Comparison of ENCODE assay signal across 15 cellular contexts in genomic region chr12:59636945-59637656, GRCh38. TPM values are rescaled to one million over a fixed set of nuclear protein-coding genes. Genes with fewer than 3 reads are reported as not detected.
A peak's percentile ranks its signal among the peaks of the same experiment; 100 is the strongest.
DNase-seq lines count a peak whose midpoint lies in the region; ATAC-seq and TF ChIP-seq lines count a peak whose summit lies in the region.
"Had no signal": no experiment of that assay in that cellular context is flagged by ENCODE, and none has a peak within 500 bp of the region (broad histone marks: within the 10 kb centered on the region; RNA-seq: fewer than 3 reads in every experiment).

No MANE protein-coding gene starts in this region.

- H3K27me3 Mint-ChIP-seq in natural killer cell (ENCODE audit: low read depth in 2 of 2) = no peaks in the 10 kb centered on the region
- H3K27me3 Mint-ChIP-seq: activated CD4-positive, alpha-beta T cell treated with anti-CD3 and anti-CD28 coated beads, Interleukin-2, amount 10 ng/mL, durations not matched to agents 7 days and 5 days had no signal

- DNase-seq in natural killer cell (no peak), suprapubic skin (ENCODE audit: low spot score in 2 of 2) (no peak), NAMALWA (ENCODE audit: low spot score) (no peak)
- DNase-seq in effector CD4-positive, alpha-beta T cell = no peak
- DNase-seq: activated CD4-positive, alpha-beta T cell treated with anti-CD3 and anti-CD28 coated beads, Interleukin-2, amount 10 ng/mL, durations not matched to agents 7 days and 5 days; COR-L47; dermis blood vessel endothelial cell; left colon; NCI-H1694; NK-92 treated with Interleukin-12 subunit alpha and Interleukin-12 subunit beta, amount 100 ng/mL, for 24 hours; SW 1271 had no signal

- intact Hi-C loops in natural killer cell (cut with micrococcal nuclease) = loop anchor here (2.0 kb wide), 1 partner anchor 40 kb away; the partner anchor contains the start of gene SLC16A7

- peaks cover 49 to 55% of the 10 kb centered on the region in 2 donors for H3K4me1 Mint-ChIP-seq in natural killer cell

- H3K27me3 ChIP-seq in suprapubic skin = no peaks in the 10 kb centered on the region
- H3K27me3 ChIP-seq: gastroesophageal sphincter had no signal

- no peaks in the 10 kb centered on the region for H3K36me3 Mint-ChIP-seq in natural killer cell

- no peak for TF ChIP-seq POLR2A in suprapubic skin (IDR thresholded peaks at IDR 0.05)

- TF ChIP-seq EP300 in suprapubic skin (IDR thresholded peaks at IDR 0.05) = no peak

- TF ChIP-seq CTCF in natural killer cell (IDR thresholded peaks at IDR 0.05) = no peak
- TF ChIP-seq CTCF in suprapubic skin (IDR thresholded peaks at IDR 0.05) = no peak

- peaks cover 5% of the 10 kb centered on the region for H3K4me1 ChIP-seq in suprapubic skin

- H3K36me3 ChIP-seq in suprapubic skin = no peaks in the 10 kb centered on the region
- H3K36me3 ChIP-seq: gastroesophageal sphincter had no signal

- ATAC-seq in GM18517 (IDR thresholded peaks at IDR 0.05; ENCODE audit: unreplicated experiment) (peak; percentile 64), GM19467 (IDR thresholded peaks at IDR 0.05; ENCODE audit: unreplicated experiment) (peak; percentile 63), HG02981 (IDR thresholded peaks at IDR 0.05; ENCODE audit: unreplicated experiment) (peak; percentile 55), natural killer cell (peak; percentile 37 to 73 (median 52))
- ATAC-seq: gastroesophageal sphincter, left colon had no signal

- H3K9me3 Mint-ChIP-seq in natural killer cell = no peaks in the 10 kb centered on the region

- H3K9me3 ChIP-seq in suprapubic skin = no peaks in the 10 kb centered on the region
- H3K9me3 ChIP-seq: gastroesophageal sphincter had no signal

- no peak overlapping the region for H3K4me3 Mint-ChIP-seq in natural killer cell
- H3K4me3 Mint-ChIP-seq: activated CD4-positive, alpha-beta T cell treated with anti-CD3 and anti-CD28 coated beads, Interleukin-2, amount 10 ng/mL, durations not matched to agents 7 days and 5 days had no signal

- no peak overlapping the region for H3K27ac ChIP-seq in suprapubic skin
- H3K27ac ChIP-seq: gastroesophageal sphincter had no signal

- peak overlapping the region; percentile 21 to 85 for H3K27ac Mint-ChIP-seq in natural killer cell
- H3K27ac Mint-ChIP-seq: activated CD4-positive, alpha-beta T cell treated with anti-CD3 and anti-CD28 coated beads, Interleukin-2, amount 10 ng/mL, durations not matched to agents 7 days and 5 days had no signal

- 87% methylated on average over 3 of the region's 3 CpGs for WGBS in suprapubic skin

- H3K4me3 ChIP-seq in suprapubic skin = no peak overlapping the region
- H3K4me3 ChIP-seq: gastroesophageal sphincter had no signal

RNA-seq across cellular contexts. Expression of gene SLC16A7, which starts 41.3 kb away (rescaled TPM):
- total RNA-seq in natural killer cell (10 to 100 TPM; 42.4 to 46.9 (median 43.2) TPM), suprapubic skin (10 to 100 TPM; 34.7 to 59.4 (median 53.8) TPM)
